In genomic region chrX:41474726-41475100, GRCh38 we compare ENCODE assay signal across 20 cellular contexts. TPM values are rescaled to one million over a fixed set of nuclear protein-coding genes. Genes with fewer than 3 reads are reported as not detected.
DNase-seq lines count a peak whose midpoint lies in the region; ATAC-seq and TF ChIP-seq lines count a peak whose summit lies in the region.
"Had no signal": no experiment of that assay in that cellular context is flagged by ENCODE, and none has a peak within 500 bp of the region (broad histone marks: within the 10 kb centered on the region; RNA-seq: fewer than 3 reads in every experiment).

No MANE protein-coding gene starts in this region.

- H3K79me1 ChIP-seq in H9 (ENCODE audit: insufficient read depth, low read depth, low read length, poor library complexity, severe bottlenecking), result no peaks in the 10 kb centered on the region

- no peak overlapping the region for H3K23ac ChIP-seq in H9 (ENCODE audit: insufficient read length, low read depth, low read length)

- H3K9me3 ChIP-seq in H9 (ENCODE audit: control insufficient read depth, low read depth, low read length) (no peaks in the 10 kb centered on the region), iPS-20b (ENCODE audit: insufficient read depth, low read depth, low read length) (no peaks in the 10 kb centered on the region), neural progenitor cell (ENCODE audit: low read depth) (no peaks in the 10 kb centered on the region)
- H3K9me3 ChIP-seq: A549 had no signal

- H2BK15ac ChIP-seq in H9 (ENCODE audit: low read depth, low read length), result no peak overlapping the region

- no peak overlapping the region for H2BK20ac ChIP-seq in H9 (ENCODE audit: low read depth, low read length, poor library complexity, severe bottlenecking)

- H3K4me3 ChIP-seq in iPS-20b (ENCODE audit: low read length) (peak overlapping the region; percentile 42; the same call in 1 of the 2 replicates), neural progenitor cell (no peak overlapping the region)
- H3K4me3 ChIP-seq: A549; BLaER1 treated with 17β-estradiol and CSF1 and Interleukin-3, amounts not matched to agents 10 nM and 100 nM; SK-N-MC had no signal

- H3K4me1 ChIP-seq in H9 (ENCODE audit: insufficient read depth, low read length) (peaks cover 11% of the 10 kb centered on the region; the same call in 1 of the 2 replicates), iPS-20b (ENCODE audit: insufficient read depth, low read length) (peaks cover 3% of the 10 kb centered on the region; the same call in 1 of the 2 replicates), neural progenitor cell (peaks cover 25% of the 10 kb centered on the region)
- H3K4me1 ChIP-seq: A549; BLaER1 treated with 17β-estradiol and CSF1 and Interleukin-3, amounts not matched to agents 10 nM and 100 nM had no signal

- H3K27me3 ChIP-seq in H9 (ENCODE audit: insufficient read depth, low read length) (no peaks in the 10 kb centered on the region), iPS-20b (ENCODE audit: insufficient read depth, low read length) (no peaks in the 10 kb centered on the region), neural progenitor cell (no peaks in the 10 kb centered on the region)

- peaks cover 37% of the 10 kb centered on the region for H3F3A ChIP-seq in neural progenitor cell (ENCODE audit: low read depth)

- H4K20me1 ChIP-seq in H9 (ENCODE audit: control insufficient read depth, insufficient read depth, insufficient read length), result no peaks in the 10 kb centered on the region
- no peaks in the 10 kb centered on the region for H4K20me1 ChIP-seq in neural progenitor cell (ENCODE audit: low read depth)
- H4K20me1 ChIP-seq: BLaER1 treated with 17β-estradiol and CSF1 and Interleukin-3, amounts not matched to agents 10 nM and 100 nM had no signal

- peaks cover 4 to 5% (median 4%) of the 10 kb centered on the region in 3 experiments; a peak in 4 of 7 replicates for H3K36me3 Mint-ChIP-seq in H9 (ENCODE audit: insufficient read depth in 1 of 3, low read depth in 3 of 3)
- no peaks in the 10 kb centered on the region for H3K36me3 Mint-ChIP-seq in neural progenitor cell
- no peaks in the 10 kb centered on the region for H3K36me3 Mint-ChIP-seq in HFFc6 (ENCODE audit: low read depth)
- H3K36me3 Mint-ChIP-seq: IgD-negative memory B cell had no signal

- H2AK5ac ChIP-seq in H9 (ENCODE audit: insufficient read length, low read length), result peak overlapping the region; percentile 1

- H3K79me2 ChIP-seq in H9 (ENCODE audit: insufficient read depth, low read length) (no peaks in the 10 kb centered on the region), neural progenitor cell (ENCODE audit: low read depth) (no peaks in the 10 kb centered on the region)

- H3K18ac ChIP-seq in H9 (ENCODE audit: insufficient read length, low read depth, low read length), result peak overlapping the region; percentile 64

- H3K4ac ChIP-seq in H9 (ENCODE audit: low read depth, low read length), result peak overlapping the region; percentile 88

- DNase-seq in H9, result peak; percentile 49
- DNase-seq in neural progenitor cell (ENCODE audit: low spot score), result no peak
- no peak for DNase-seq in HFFc6
- no peak for DNase-seq in stimulated activated naive CD8-positive, alpha-beta T cell treated with anti-CD3 and anti-CD28 coated beads, Interleukin-15, Interleukin-2, amounts not matched to agents 100 U/mL and 50 U/mL, for 24 hours
- DNase-seq: DMS 273 treated with DMSO at 0.1 percent for 48 hours, NCI-H1105, NCI-H1694, NCI-H510A treated with DMSO at 0.1 percent for 48 hours, Right ventricle myocardium superior had no signal

- H3K56ac ChIP-seq in H9 (ENCODE audit: insufficient read length, low read depth, low read length), result no peak overlapping the region

- peak overlapping the region; percentile 82 for H3K14ac ChIP-seq in H9 (ENCODE audit: insufficient read depth, low read length)

- H3K4me2 ChIP-seq in H9 (ENCODE audit: insufficient read depth, insufficient read length, low read length) (peak overlapping the region; percentile 42), neural progenitor cell (peak overlapping the region; percentile 37)
- H3K4me2 ChIP-seq: A549; BLaER1 treated with 17β-estradiol and CSF1 and Interleukin-3, amounts not matched to agents 10 nM and 100 nM had no signal

- H3K27me3 Mint-ChIP-seq in H9 (ENCODE audit: low read depth) (no peaks in the 10 kb centered on the region), neural progenitor cell (ENCODE audit: insufficient read depth, low read depth) (peaks cover 7% of the 10 kb centered on the region), HFFc6 (ENCODE audit: insufficient read depth) (peaks cover 1% of the 10 kb centered on the region; the same call in 1 of the 2 replicates)
- H3K27me3 Mint-ChIP-seq: IgD-negative memory B cell had no signal

- no peaks in the 10 kb centered on the region for H3K23me2 ChIP-seq in H9 (ENCODE audit: insufficient read length, low read depth, low read length, poor library complexity, severe bottlenecking)

- no peak overlapping the region for H4K8ac ChIP-seq in H9 (replicated peaks; ENCODE audit: insufficient read length, low read depth, low read length)

- peak overlapping the region; percentile 66 for H2BK5ac ChIP-seq in H9 (ENCODE audit: insufficient read length, low read length)

- H3K9me3 Mint-ChIP-seq in H9 (peaks cover 45 to 48% of the 10 kb centered on the region in 2 experiments), neural progenitor cell (peaks cover 14% of the 10 kb centered on the region), HFFc6 (no peaks in the 10 kb centered on the region)
- H3K9me3 Mint-ChIP-seq: IgD-negative memory B cell had no signal

- H2AFZ ChIP-seq in H9 (ENCODE audit: low read length) (no peak overlapping the region), neural progenitor cell (replicated peaks) (no peak overlapping the region)

- ATAC-seq in stimulated activated naive CD8-positive, alpha-beta T cell treated with anti-CD3 and anti-CD28 coated beads, Interleukin-15, Interleukin-2, amounts not matched to agents 100 U/mL and 50 U/mL, for 24 hours, result no peak
- ATAC-seq in HG03025 (IDR thresholded peaks at IDR 0.05; ENCODE audit: low FRiP score, unreplicated experiment), result no peak
- no peak for ATAC-seq in esophagus mucosa
- ATAC-seq: A549 had no signal

- peak overlapping the region; percentile 1 for H2BK12ac ChIP-seq in H9 (ENCODE audit: insufficient read length, low read depth, low read length)

- H2BK120ac ChIP-seq in H9 (ENCODE audit: low read depth, low read length, poor library complexity, severe bottlenecking), result peak overlapping the region; percentile 70

- peak overlapping the region; percentile 98 to 99 (median 99) for H3K27ac Mint-ChIP-seq in H9
- peak overlapping the region; percentile 100 for H3K27ac Mint-ChIP-seq in neural progenitor cell
- H3K27ac Mint-ChIP-seq in HFFc6, result no peak overlapping the region
- H3K27ac Mint-ChIP-seq: IgD-negative memory B cell had no signal

- peak overlapping the region; percentile 96 for H4K91ac ChIP-seq in H9 (ENCODE audit: insufficient read length, low read depth, low read length)

- peak overlapping the region; percentile 63 for H4K5ac ChIP-seq in H9 (ENCODE audit: insufficient read length, low read depth, low read length)

- H3K36me3 ChIP-seq in iPS-20b (ENCODE audit: insufficient read depth, low read depth, low read length) (no peaks in the 10 kb centered on the region), neural progenitor cell (no peaks in the 10 kb centered on the region)
- H3K36me3 ChIP-seq: BLaER1 treated with 17β-estradiol and CSF1 and Interleukin-3, amounts not matched to agents 10 nM and 100 nM had no signal

- H3K9ac ChIP-seq in H9 (ENCODE audit: extremely low read depth, insufficient read length, low read length), result no peak overlapping the region
- peak overlapping the region; percentile 87 for H3K9ac ChIP-seq in iPS-20b (ENCODE audit: low read depth, low read length)
- no peak overlapping the region for H3K9ac ChIP-seq in neural progenitor cell
- H3K9ac ChIP-seq: BLaER1 treated with 17β-estradiol and CSF1 and Interleukin-3, amounts not matched to agents 10 nM and 100 nM had no signal

- TF ChIP-seq CTCF in H9 (conservative IDR thresholded peaks at IDR 0.05) (no peak), neural progenitor cell (IDR thresholded peaks at IDR 0.05) (no peak), HFFc6 (IDR thresholded peaks at IDR 0.05) (no peak)

- H3T11ph ChIP-seq in H9 (ENCODE audit: low read length), result no peak overlapping the region

- H3K4me1 Mint-ChIP-seq in H9 (peaks cover 10 to 18% of the 10 kb centered on the region in 2 experiments), neural progenitor cell (peaks cover 30% of the 10 kb centered on the region), HFFc6 (ENCODE audit: low read depth) (no peaks in the 10 kb centered on the region)

- WGBS in H9 (ENCODE audit: extremely low coverage, insufficient read length, low lambda C conversion rate), result no CpG with 5 or more reads among the region's 16 CpGs

- H3K27ac ChIP-seq in H9 (ENCODE audit: insufficient read length, low read depth, low read length) (peak overlapping the region; percentile 99), cingulate gyrus (ENCODE audit: low read depth, low read length) (peak overlapping the region; percentile 65), iPS-20b (ENCODE audit: low read length) (peak overlapping the region; percentile 100), neural progenitor cell (peak overlapping the region; percentile 93)
- H3K27ac ChIP-seq: A549; BLaER1 treated with 17β-estradiol and CSF1 and Interleukin-3, amounts not matched to agents 10 nM and 100 nM; SK-N-MC had no signal

- H3K4me3 Mint-ChIP-seq in H9 (peak overlapping the region; percentile 19 to 70; a peak in 3 of 5 replicates), neural progenitor cell (peak overlapping the region; percentile 81), HFFc6 (no peak overlapping the region)
- H3K4me3 Mint-ChIP-seq: IgD-negative memory B cell had no signal

RNA-seq across cellular contexts. Expression of gene NYX, which starts 27.6 kb away (rescaled TPM):
- total RNA-seq in H9 (2021) (not detected in 2 replicates), neural progenitor cell (ENCODE audit: low replicate concordance) (not detected in 2 replicates), esophagus mucosa (not detected)
- not detected for total RNA-seq in HFFc6 (2021; fragmentation: NEBNext Ultra II Directional; extraction: Animal tissue kit (Norgen Biotek cat#: 25700))
- total RNA-seq: Daoy, H7, LHCN-M2, Right ventricle myocardium superior had no signal
